Comparison of ENCODE assay signal across 8 cellular contexts in genomic region chr10:80046629-80047441, GRCh38.
DNase-seq lines count a peak whose midpoint lies in the region; ATAC-seq lines count a peak whose summit lies in the region.

No MANE protein-coding gene starts in this region.

- ATAC-seq in HG02610 (IDR thresholded peaks at IDR 0.05; ENCODE audit: unreplicated experiment), result peak; percentile 77
- peak; percentile 74 to 75 for ATAC-seq in activated CD4-positive, CD25-positive, alpha-beta regulatory T cell treated with anti-CD3 and anti-CD28 coated beads, Interleukin-2, amount 50 U/mL, for 24 hours

- DNase-seq in DMS79 treated with DMSO at 0.1 percent for 48 hours (lab: John Stamatoyannopoulos, UW) (peak; percentile 17), DMS79 (lab: John Stamatoyannopoulos, UW) (no peak), NCI-H2029 (lab: John Stamatoyannopoulos, UW) (peak; percentile 39), left kidney (ENCODE audit: low read depth, low spot score) (peak; percentile 84)
- DNase-seq in central memory CD4-positive, alpha-beta T cell, result peak; percentile 43
- DNase-seq in stimulated activated CD4-positive, alpha-beta T cell treated with anti-CD3 and anti-CD28 coated beads, Interleukin-4, amount 100 ng/mL, for 1 hour, result peak; percentile 71
